In genomic region chr2:219206442-219207253, GRCh38 we compare ENCODE assay signal across 8 cellular contexts. TPM values are rescaled to one million over a fixed set of nuclear protein-coding genes. Genes with fewer than 3 reads are reported as not detected.
DNase-seq lines count a peak whose midpoint lies in the region; ATAC-seq, FAIRE-seq and TF ChIP-seq lines count a peak whose summit lies in the region.

TSS of gene ZFAND2B (plus strand) at chr2:219206782. CDS start at chr2:219206988, 206 bp downstream.

- peak in 1 of 2 experiments; percentile 97; a peak in 2 of 4 replicates for TF ChIP-seq POLR2A in HepG2 (IDR thresholded peaks at IDR 0.05; ENCODE audit: insufficient read depth in 1 of 2, low read depth in 2 of 2, low read length in 2 of 2)

- POLR2A ChIA-PET in HepG2 (lab: Yijun Ruan, JAX), result interaction anchor here (0.6 to 5.6 kb wide), 24 partner anchors 11 to 451 kb away, joined by 3 to 227 read pairs (median 7); partner anchors contain the start of genes ABCB6, ANKZF1, ATG9A and CNPPD1

- WGBS in HepG2 (ENCODE audit: low lambda C conversion rate), result 1% methylated on average over 73 of the region's 80 CpGs

- H3K9ac ChIP-seq in HepG2 (ENCODE audit: insufficient read depth, low read depth, low read length), result peak within 1 kb of the TSS; percentile 86

- no peaks in the 10 kb centered on the region for H3K9me3 ChIP-seq in HepG2 (ENCODE audit: low read length)

- peak; percentile 4 for FAIRE-seq in HepG2 (lab: Jason Lieb, UNC)

- TF ChIP-seq EP300 in HepG2 (IDR thresholded peaks at IDR 0.05; ENCODE audit: low read depth in 2 of 2, low read length in 2 of 2), result peak in 1 of 2 experiments; percentile 4; a peak in 1 of 4 replicates
- TF ChIP-seq EP300 in HepG2 (CRISPR knock-in tag; IDR thresholded peaks at IDR 0.05; ENCODE audit: borderline replicate concordance), result peak; percentile 42; the same call in 1 of the 2 replicates

- peaks cover 6% of the 10 kb centered on the region for H3K79me2 ChIP-seq in HepG2 (ENCODE audit: insufficient read depth, low read length)

- H3K27ac ChIP-seq in HepG2 (ENCODE audit: extremely low read length, insufficient read depth, low read length), result peak within 1 kb of the TSS; percentile 95

- CTCF ChIA-PET in HepG2 (lab: Yijun Ruan, JAX; ENCODE audit: low intra/inter-chr PET ratio, low total read pairs), result interaction anchor here (2.6 kb wide), 1 partner anchor 35 kb away, joined by 8 read pairs; no protein-coding TSS in a partner anchor

- in situ Hi-C loops in HepG2 (cut with HindIII; ENCODE audit: extremely low pct_ligation_motif_present, low pct_unique_long_range_greater_than_20kb), result loop anchor here (5.0 kb wide), 1 partner anchor 34 kb away; the partner anchor contains the start of gene SLC23A3

- no peaks in the 10 kb centered on the region; a peak in 1 of 5 replicates for H3K27me3 ChIP-seq in HepG2 (ENCODE audit: control insufficient read depth in 1 of 2, insufficient read depth in 2 of 2, low read length in 2 of 2)

- no peak; the same call in 1 of the 2 replicates for TF ChIP-seq CTCF in HepG2 (CRISPR knock-in tag; IDR thresholded peaks at IDR 0.05)

- H3K4me3 ChIP-seq in HepG2 (replicated peaks in 1 of 3; ENCODE audit: insufficient read depth in 1 of 3, low read depth in 2 of 3, low read length in 3 of 3), result peak within 1 kb of the TSS; percentile 65 to 86 (median 74)

- intact Hi-C loops in HepG2 (cut with micrococcal nuclease; ENCODE audit: unreplicated experiment), result loop anchor here (1.0 kb wide), 2 partner anchors 14 to 23 kb away; partner anchors contain the start of genes ANKZF1 and ATG9A

- peak within 1 kb of the TSS; percentile 100 for H3K4me2 ChIP-seq in HepG2 (ENCODE audit: low read depth, low read length)

- ATAC-seq in GM19397 (IDR thresholded peaks at IDR 0.05; ENCODE audit: unreplicated experiment) (peak; percentile 96), HG03565 (IDR thresholded peaks at IDR 0.05; ENCODE audit: unreplicated experiment) (peak; percentile 95), HepG2 (peak; percentile 83)

- no peak; the same call in none of the 2 replicates for TF ChIP-seq RAD21 in HepG2 (CRISPR knock-in tag; IDR thresholded peaks at IDR 0.05)

- peaks cover 9 to 22% of the 10 kb centered on the region in 2 experiments for H3K36me3 ChIP-seq in HepG2 (replicated peaks in 1 of 2; ENCODE audit: control insufficient read depth in 1 of 2, insufficient read depth in 2 of 2, low read length in 2 of 2)

- no TSS peak for BruUV-seq in HepG2 (replicated peaks; lab: Mats Ljungman, UMichigan)

- DNase-seq in CD1c-positive myeloid dendritic cell (ENCODE audit: extremely low spot score) (peak; percentile 98), NCI-H748 treated with DMSO at 0.1 percent for 48 hours (lab: John Stamatoyannopoulos, UW) (peak; percentile 90), dedifferentiated amniotic fluid mesenchymal stem cell (ENCODE audit: extremely low spot score) (peak; percentile 86), HepG2 (ENCODE audit: low spot score) (peak; percentile 86)
- peak; percentile 85 to 87 for DNase-seq in activated CD4-positive, alpha-beta T cell treated with anti-CD3 and anti-CD28 coated beads, Interleukin-2, amount 50 U/mL, for 24 hours (ENCODE audit: low read depth in 1 of 2, low spot score in 1 of 2)
- peak; percentile 96 for DNase-seq in stimulated activated CD4-positive, alpha-beta T cell treated with anti-CD3 and anti-CD28 coated beads, Interleukin-4, amount 100 ng/mL, for 1 hour

- H2AFZ ChIP-seq in HepG2 (ENCODE audit: low read length), result no peak within 1 kb of the TSS

- H4K20me1 ChIP-seq in HepG2 (ENCODE audit: insufficient read depth, low read length), result no peaks in the 10 kb centered on the region

- H3K4me1 ChIP-seq in HepG2 (ENCODE audit: insufficient read depth, low read length), result peaks cover 54% of the 10 kb centered on the region

TF ChIP-seq in HepG2, 621 proteins besides CTCF, POLR2A, EP300 and RAD21 (continues in another document):
- TF ChIP-seq ZMYM2 (CRISPR knock-in tag; IDR thresholded peaks at IDR 0.05) (no peak), JUNB (CRISPR knock-in tag; IDR thresholded peaks at IDR 0.05; ENCODE audit: borderline replicate concordance) (no peak), STAT5B (CRISPR knock-in tag; IDR thresholded peaks at IDR 0.05) (no peak), CCDC6 (CRISPR knock-in tag; IDR thresholded peaks at IDR 0.05) (no peak), AKNA (CRISPR knock-in tag; IDR thresholded peaks at IDR 0.05; ENCODE audit: borderline replicate concordance) (no peak), CREB1 (IDR thresholded peaks at IDR 0.05) (peak; percentile 97), CREB1 (CRISPR knock-in tag; IDR thresholded peaks at IDR 0.05) (no peak), FOSL1 (CRISPR knock-in tag; IDR thresholded peaks at IDR 0.05; ENCODE audit: borderline replicate concordance) (no peak), NBN (conservative IDR thresholded peaks at IDR 0.05) (no peak), ETV6 (CRISPR knock-in tag; conservative IDR thresholded peaks at IDR 0.05) (0 out of 2 replicates have a peak, but pooled peaks have one; percentile 52), ZNF292 (CRISPR knock-in tag; IDR thresholded peaks at IDR 0.05; ENCODE audit: borderline replicate concordance, low read depth) (peak; percentile 66; the same call in 1 of the 2 replicates), SRSF9 (IDR thresholded peaks at IDR 0.05; ENCODE audit: borderline replicate concordance, insufficient read depth, low read depth, low read length, poor library complexity, severe bottlenecking) (no peak), ERF (CRISPR knock-in tag; IDR thresholded peaks at IDR 0.05) (peak; percentile 96), ZBTB26 (CRISPR knock-in tag; IDR thresholded peaks at IDR 0.05; ENCODE audit: borderline replicate concordance) (peak; percentile 90)

RNA-seq across cellular contexts. Expression of gene ZFAND2B, which starts in this region (rescaled TPM):
- 39.4 and 53.3 TPM in 2 replicates for total RNA-seq in HepG2 (2016; rRNA removed; fragmentation: Illumina TruSeq; extraction: Trizol)
- total RNA-seq in HepG2 (2016; cell fraction: cytosol; rRNA removed; fragmentation: Illumina TruSeq; extraction: Trizol; ENCODE audit: low read depth), result 97.6 and 112 TPM in 2 replicates
- 37.3 and 56.7 TPM in 2 replicates for total RNA-seq in HepG2 (2016; cell fraction: insoluble cytoplasmic fraction; rRNA removed; fragmentation: Illumina TruSeq; extraction: Trizol)
- total RNA-seq in HepG2 (2016; cell fraction: membrane; rRNA removed; fragmentation: Illumina TruSeq; extraction: Trizol), result 81.3 and 81.5 TPM in 2 replicates
- total RNA-seq in HepG2 (2016; cell fraction: nucleus; rRNA removed; fragmentation: Illumina TruSeq; extraction: Trizol), result 38.7 and 41.0 TPM in 2 replicates
- 115 and 139 TPM in 2 replicates for polyA plus RNA-seq in HepG2 (2011; rRNA removed)
- polyA plus RNA-seq in HepG2 (2011; cell fraction: cytosol; rRNA removed), result 86.0 and 119 TPM in 2 replicates
- polyA plus RNA-seq in HepG2 (2011; cell fraction: nucleus; rRNA removed), result 440 and 456 TPM in 2 replicates
- polyA plus RNA-seq in HepG2 (2012), result 61.3 and 62.2 TPM in 2 replicates
- 85.1 and 89.2 TPM in 2 replicates for polyA plus RNA-seq in HepG2 (2016; cell fraction: cytosol; fragmentation: Illumina TruSeq; extraction: Trizol; ENCODE audit: low read depth)
- 42.7 and 45.5 TPM in 2 replicates for polyA plus RNA-seq in HepG2 (2016; cell fraction: insoluble cytoplasmic fraction; fragmentation: Illumina TruSeq; extraction: Trizol; ENCODE audit: low read depth)
- 68.1 and 69.5 TPM in 2 replicates for polyA plus RNA-seq in HepG2 (2016; cell fraction: membrane; fragmentation: Illumina TruSeq; extraction: Trizol; ENCODE audit: low read depth)
- 75.7 and 78.1 TPM in 2 replicates for polyA plus RNA-seq in HepG2 (2016; cell fraction: nucleus; fragmentation: Illumina TruSeq; extraction: Trizol; ENCODE audit: insufficient read depth, low read depth)
- polyA minus RNA-seq in HepG2 (2011; rRNA and poly(A)+ RNA removed; ENCODE audit: low replicate concordance), result 29.2 and 84.0 TPM in 2 replicates
- 21.6 and 22.7 TPM in 2 replicates for polyA minus RNA-seq in HepG2 (2011; cell fraction: cytosol; rRNA and poly(A)+ RNA removed)
- polyA minus RNA-seq in HepG2 (2011; cell fraction: nucleus; rRNA and poly(A)+ RNA removed), result 88.6 and 99.7 TPM in 2 replicates

Comparison
In these comparisons a context has a peak if more than half of its experiments do, and no peak if none do; other contexts are left out.
1. Peak in every context shown above with its lines: DNase-seq, ATAC-seq, H3K4me3 ChIP-seq and H3K27ac ChIP-seq.